Comparison of ENCODE assay signal across 1 cellular context in genomic region chr16:85026696-85027095, GRCh38.
TF ChIP-seq lines count a peak whose summit lies in the region.

No MANE protein-coding gene starts in this region.

TF ChIP-seq in endothelial cell of umbilical vein, 7 proteins besides CTCF, POLR2A, EP300 and RAD21:
- TF ChIP-seq EZH2 (IDR thresholded peaks at IDR 0.05; ENCODE audit: borderline replicate concordance, low read depth, low read length, severe bottlenecking) (no peak), MYC (IDR thresholded peaks at IDR 0.05; ENCODE audit: low read depth, low read length) (no peak), POLR2AphosphoS5 (IDR thresholded peaks at IDR 0.05; ENCODE audit: insufficient read depth, low read depth, low read length) (no peak), JUN (IDR thresholded peaks at IDR 0.05; ENCODE audit: borderline replicate concordance, insufficient read depth, insufficient read length, low read depth) (no peak), MAX (IDR thresholded peaks at IDR 0.05; ENCODE audit: insufficient read depth, insufficient read length) (no peak), GATA2 (IDR thresholded peaks at IDR 0.05; ENCODE audit: insufficient read depth, insufficient read length, low read depth, low read length) (no peak), FOS (IDR thresholded peaks at IDR 0.05; ENCODE audit: borderline replicate concordance, insufficient read depth, low read length) (no peak)
